8 cellular contexts compared by ENCODE assay signal in the genomic region with DNA sequence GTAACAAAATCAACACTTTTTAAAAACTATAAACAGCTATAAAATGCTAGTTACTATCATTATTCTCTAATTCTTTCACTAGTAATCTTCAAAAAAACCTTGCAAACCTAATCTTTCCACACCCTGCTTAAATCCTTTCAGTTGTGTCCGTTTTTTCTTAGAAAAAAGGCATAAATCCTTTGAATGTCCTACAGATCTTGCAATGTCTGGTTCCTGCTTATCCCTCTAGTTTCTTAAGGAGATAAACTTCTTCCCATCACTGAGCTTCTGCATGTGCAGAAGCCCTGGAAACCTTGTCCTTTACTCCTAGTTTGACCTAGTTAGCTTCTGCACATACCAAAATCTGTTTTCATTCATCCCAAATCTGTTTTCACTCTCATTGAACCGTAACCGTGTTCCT. TPM values are rescaled to one million over a fixed set of nuclear protein-coding genes. Genes with fewer than 3 reads are reported as not detected.
DNase-seq lines count a peak whose midpoint lies in the region; ATAC-seq and TF ChIP-seq lines count a peak whose summit lies in the region.

No MANE protein-coding gene starts in this region.

- TF ChIP-seq CTCF in 22Rv1 (IDR thresholded peaks at IDR 0.05) (no peak), mammary epithelial cell (conservative IDR thresholded peaks at IDR 0.05 in 1 of 2, IDR thresholded peaks at IDR 0.05 in 1 of 2; ENCODE audit: extremely low read depth in 1 of 2, insufficient read depth in 1 of 2, low read depth in 1 of 2, low read length in 2 of 2) (no peak)

- H3K27me3 ChIP-seq in HUES48 (ENCODE audit: control insufficient read depth, insufficient read depth, low read length) (no peaks in the 10 kb centered on the region), mammary epithelial cell (ENCODE audit: insufficient read depth, low read length) (no peaks in the 10 kb centered on the region), mucosa of rectum (ENCODE audit: control insufficient read depth in 2 of 2, insufficient read depth in 2 of 2, low read length in 2 of 2) (no peaks in the 10 kb centered on the region)

- H3K9me3 ChIP-seq in HUES48 (ENCODE audit: control insufficient read depth, insufficient read depth, low read length) (no peaks in the 10 kb centered on the region), mammary epithelial cell (replicated peaks; ENCODE audit: insufficient read depth, low read length) (no peaks in the 10 kb centered on the region), mucosa of rectum (ENCODE audit: control insufficient read depth in 2 of 2, low read length in 2 of 2) (no peaks in the 10 kb centered on the region)

- no peak for ATAC-seq in HG03460 (IDR thresholded peaks at IDR 0.05; ENCODE audit: unreplicated experiment)

- dilution Hi-C loops in mammary epithelial cell (cut with HindIII; ENCODE audit: low sequenced_read_pairs) = no loop called here

- H3K4me3 ChIP-seq in HUES48 (ENCODE audit: low read depth, low read length) (peak overlapping the region; percentile 90), mammary epithelial cell (replicated peaks in 1 of 3; ENCODE audit: insufficient read depth in 1 of 3, low read depth in 2 of 3, low read length in 3 of 3) (peak overlapping the region; percentile 79 to 95 (median 83)), mucosa of rectum (ENCODE audit: low read length in 2 of 2) (peak overlapping the region; percentile 99 to 100)

- H3K9ac ChIP-seq in HUES48 (ENCODE audit: low read depth, low read length) (peak overlapping the region; percentile 90), mammary epithelial cell (ENCODE audit: insufficient read depth, low read length) (peak overlapping the region; percentile 97), mucosa of rectum (ENCODE audit: low read depth in 1 of 2, low read length in 2 of 2) (peak overlapping the region in 1 of 2 donors; percentile 82)

- CTCF ChIA-PET in mammary epithelial cell (lab: Charles Lee; ENCODE audit: low non-redundant PET) = interaction anchor here (0.6 kb wide), 3 partner anchors 67 to 100 kb away, joined by 3 to 4 read pairs (median 3); no protein-coding TSS in a partner anchor

- peak overlapping the region; percentile 77 for H3K4me2 ChIP-seq in mammary epithelial cell (ENCODE audit: insufficient read depth, low read depth, low read length)

- 7% methylated on average over 3 of the region's 3 CpGs for WGBS in mammary epithelial cell (ENCODE audit: low coverage, missing lambda C conversion rate)

- H3K4me1 ChIP-seq in HUES48 (ENCODE audit: control insufficient read depth, insufficient read depth, low read length) (0 out of 2 replicates have a peak, but pooled peaks cover 4% of the 10 kb centered on the region), mammary epithelial cell (ENCODE audit: insufficient read depth, low read length) (peaks cover 13% of the 10 kb centered on the region), mucosa of rectum (ENCODE audit: control insufficient read depth in 2 of 2, insufficient read depth in 2 of 2, low read length in 2 of 2) (peaks cover 15 to 20% of the 10 kb centered on the region in 2 donors)

- H3K27ac ChIP-seq in 22Rv1 (peak overlapping the region; percentile 89; the same call in 1 of the 2 replicates), HUES48 (ENCODE audit: low read depth, low read length) (peak overlapping the region; percentile 92), mammary epithelial cell (ENCODE audit: insufficient read depth, low read depth, low read length) (peak overlapping the region; percentile 97), mucosa of rectum (ENCODE audit: low read depth in 2 of 2, low read length in 2 of 2) (no peak overlapping the region)

- H3K79me2 ChIP-seq in mammary epithelial cell (ENCODE audit: insufficient read depth, low read length) = peaks cover 62% of the 10 kb centered on the region

- no peak for DNase-seq in mammary epithelial cell
- DNase-seq in NCI-H510A treated with DMSO at 0.1 percent for 48 hours (lab: John Stamatoyannopoulos, UW) = no peak
- no peak for DNase-seq in kidney tubule cell (ENCODE audit: low spot score)
- DNase-seq in cortex of kidney (lab: John Stamatoyannopoulos, UW) = no peak

- H2AFZ ChIP-seq in mammary epithelial cell (ENCODE audit: low read depth, low read length) = peak overlapping the region; percentile 94

- in situ Hi-C loops in mammary epithelial cell (cut with MboI; ENCODE audit: low sequenced_read_pairs in 2 of 2) = no loop called here

- intact Hi-C loops in mammary epithelial cell (cut with micrococcal nuclease) = loop anchor here (2.0 kb wide), 1 partner anchor 94 kb away; no protein-coding TSS in a partner anchor

- no peaks in the 10 kb centered on the region for H4K20me1 ChIP-seq in mammary epithelial cell (ENCODE audit: insufficient read depth, low read length)

- BruUV-seq in mammary epithelial cell (replicated peaks; lab: Mats Ljungman, UMichigan) = no TSS peak

- H3K36me3 ChIP-seq in HUES48 (ENCODE audit: control insufficient read depth, insufficient read depth, low read length) (peaks cover 18% of the 10 kb centered on the region), mammary epithelial cell (ENCODE audit: insufficient read depth, low read length) (peaks cover 8% of the 10 kb centered on the region), mucosa of rectum (ENCODE audit: control insufficient read depth in 2 of 2, insufficient read depth in 2 of 2, low read length in 2 of 2) (peaks cover 4 to 9% of the 10 kb centered on the region in 2 donors)

RNA-seq across cellular contexts. Expression of gene PNO1, which starts 1.3 kb away (rescaled TPM):
- 10 to 100 TPM; 18.0 to 21.6 TPM for total RNA-seq in mammary epithelial cell
- polyA plus RNA-seq in mammary epithelial cell = 15.6 TPM
- 12.5 TPM for polyA minus RNA-seq in mammary epithelial cell

Comparison
In these comparisons a context has a peak if more than half of its experiments do, and no peak if none do; other contexts are left out.
1. H3K27ac ChIP-seq: peak in 22Rv1 (single experiment), HUES48 (single experiment) and mammary epithelial cell (single experiment); none in mucosa of rectum (0 of 2).
2. Peak in every context shown above with its lines, with median percentiles within 50 percentile points of each other: H3K4me3 ChIP-seq.